In genomic region chr22:46794067-46794466, GRCh38 we compare ENCODE assay signal across 18 cellular contexts. TPM values are rescaled to one million over a fixed set of nuclear protein-coding genes. Genes with fewer than 3 reads are reported as not detected.
DNase-seq lines count a peak whose midpoint lies in the region; ATAC-seq and TF ChIP-seq lines count a peak whose summit lies in the region.
"Had no signal": no experiment of that assay in that cellular context is flagged by ENCODE, and none has a peak within 500 bp of the region (broad histone marks: within the 10 kb centered on the region; RNA-seq: fewer than 3 reads in every experiment).

No MANE protein-coding gene starts in this region.

- H3K27ac ChIP-seq in GM23248 (no peak overlapping the region), esophagus squamous epithelium (no peak overlapping the region)
- H3K27ac ChIP-seq: A549 had no signal

- H3K27ac Mint-ChIP-seq in activated naive CD4-positive, alpha-beta T cell treated with anti-CD3 and anti-CD28 coated beads, Interleukin-2, amount 10 ng/mL, durations not matched to agents 7 days and 5 days, result peak overlapping the region; percentile 67
- peak overlapping the region; percentile 22 for H3K27ac Mint-ChIP-seq in activated T-helper 17 cell treated with anti-CD3 and anti-CD28 coated beads, Interleukin-2, amount 50 U/mL, for 72 hours
- peak overlapping the region; percentile 51 for H3K27ac Mint-ChIP-seq in stimulated activated naive B cell treated with anti-CD40 and anti-IgM and Interleukin-4, amounts not matched to agents 10 μg/mL and 1 μg/mL and 100 μg/mL, for 72 hours

- TF ChIP-seq POLR2A in esophagus squamous epithelium (IDR thresholded peaks at IDR 0.05), result no peak

- intact Hi-C loops in esophagus squamous epithelium (cut with DNase I), result no loop called here

- no peak overlapping the region for H3K9ac ChIP-seq in GM23248

- H3K36me3 Mint-ChIP-seq in activated naive CD4-positive, alpha-beta T cell treated with anti-CD3 and anti-CD28 coated beads, Interleukin-2, amount 10 ng/mL, durations not matched to agents 7 days and 5 days, result peaks cover 37% of the 10 kb centered on the region
- peaks cover 89% of the 10 kb centered on the region for H3K36me3 Mint-ChIP-seq in activated T-helper 17 cell treated with anti-CD3 and anti-CD28 coated beads, Interleukin-2, amount 50 U/mL, for 72 hours (ENCODE audit: low read depth)
- peaks cover 43 to 48% of the 10 kb centered on the region in 2 donors for H3K36me3 Mint-ChIP-seq in stimulated activated naive B cell treated with anti-CD40 and anti-IgM and Interleukin-4, amounts not matched to agents 10 μg/mL and 1 μg/mL and 100 μg/mL, for 72 hours

- in situ Hi-C loops in GM23248 (cut with MboI), result no loop called here

- no peak overlapping the region for H2AFZ ChIP-seq in GM23248

- H3K36me3 ChIP-seq in GM23248 (ENCODE audit: low read depth), result no peaks in the 10 kb centered on the region
- peaks cover 17 to 69% (median 19%) of the 10 kb centered on the region in 3 donors for H3K36me3 ChIP-seq in esophagus squamous epithelium

- no peak overlapping the region for H3K4me3 Mint-ChIP-seq in activated naive CD4-positive, alpha-beta T cell treated with anti-CD3 and anti-CD28 coated beads, Interleukin-2, amount 10 ng/mL, durations not matched to agents 7 days and 5 days
- H3K4me3 Mint-ChIP-seq in activated T-helper 17 cell treated with anti-CD3 and anti-CD28 coated beads, Interleukin-2, amount 50 U/mL, for 72 hours, result no peak overlapping the region
- H3K4me3 Mint-ChIP-seq in stimulated activated naive B cell treated with anti-CD40 and anti-IgM and Interleukin-4, amounts not matched to agents 10 μg/mL and 1 μg/mL and 100 μg/mL, for 72 hours, result no peak overlapping the region

- CTCF ChIA-PET in activated naive CD4-positive, alpha-beta T cell treated with anti-CD3 and anti-CD28 coated beads, Interleukin-2, amount 10 ng/mL, durations not matched to agents 7 days and 5 days (lab: Charles Lee), result interaction anchor here (1.0 to 6.1 kb wide), 2 partner anchors 9 to 36 kb away, joined by 4 to 36 read pairs; no protein-coding TSS in a partner anchor

- no peak overlapping the region for H3K4me2 ChIP-seq in GM23248 (ENCODE audit: unreplicated experiment)
- H3K4me2 ChIP-seq: A549 had no signal

- 87 to 92% methylated on average over 11 to 12 of the region's 12 CpGs for WGBS in GM23248 (ENCODE audit: low coverage in 1 of 2, low lambda C conversion rate in 2 of 2, missing lambda C conversion rate in 2 of 2), 2 experiments
- WGBS in esophagus squamous epithelium, 2 donors, result 87% methylated on average over 5 of the region's 12 CpGs; no CpG with 5 or more reads in 1 of the 2 donors

- DNase-seq in activated naive CD4-positive, alpha-beta T cell treated with anti-CD3 and anti-CD28 coated beads, Interleukin-2, amount 10 ng/mL, durations not matched to agents 7 days and 5 days, result no peak
- no peak for DNase-seq in activated naive CD4-positive, alpha-beta T cell treated with anti-CD3 and anti-CD28 coated beads, Interleukin-2, amount 50 U/mL, for 16 hours
- DNase-seq in mesenteric fat pad (ENCODE audit: low spot score) (peak; percentile 69), GM23248 (no peak), esophagus squamous epithelium (lab: John Stamatoyannopoulos, UW) (no peak)
- DNase-seq in stimulated activated naive B cell treated with anti-CD40 and anti-IgM and Interleukin-4, amounts not matched to agents 10 μg/mL and 1 μg/mL and 100 μg/mL, for 72 hours, result no peak
- DNase-seq: KBM-7, MV-4-11, NCI-H1417, NCI-H187 treated with DMSO at 0.1 percent for 48 hours, NCI-H2227 treated with DMSO at 0.1 percent for 48 hours, NCI-H510A treated with DMSO at 0.1 percent for 48 hours, NCI-H774 had no signal

- H3K9me2 ChIP-seq in GM23248 (ENCODE audit: insufficient read depth), result no peaks in the 10 kb centered on the region

- H3K4me3 ChIP-seq in GM23248 (no peak overlapping the region), esophagus squamous epithelium (no peak overlapping the region)
- H3K4me3 ChIP-seq: A549 had no signal

- H3F3A ChIP-seq in GM23248 (ENCODE audit: insufficient read depth), result peaks cover 4% of the 10 kb centered on the region; the same call in 1 of the 2 replicates

- H4K20me1 ChIP-seq in GM23248 (ENCODE audit: insufficient read depth), result no peaks in the 10 kb centered on the region

- no peaks in the 10 kb centered on the region for H3K27me3 ChIP-seq in GM23248 (replicated peaks; ENCODE audit: insufficient read depth)
- no peaks in the 10 kb centered on the region for H3K27me3 ChIP-seq in esophagus squamous epithelium

- H3K9me3 Mint-ChIP-seq in activated naive CD4-positive, alpha-beta T cell treated with anti-CD3 and anti-CD28 coated beads, Interleukin-2, amount 10 ng/mL, durations not matched to agents 7 days and 5 days, result no peaks in the 10 kb centered on the region
- H3K9me3 Mint-ChIP-seq in activated T-helper 17 cell treated with anti-CD3 and anti-CD28 coated beads, Interleukin-2, amount 50 U/mL, for 72 hours, result no peaks in the 10 kb centered on the region
- H3K9me3 Mint-ChIP-seq in stimulated activated naive B cell treated with anti-CD40 and anti-IgM and Interleukin-4, amounts not matched to agents 10 μg/mL and 1 μg/mL and 100 μg/mL, for 72 hours, result no peaks in the 10 kb centered on the region

- TF ChIP-seq CTCF in esophagus squamous epithelium (IDR thresholded peaks at IDR 0.05), result no peak

- H3K79me2 ChIP-seq in GM23248 (ENCODE audit: insufficient read depth), result peaks cover 27% of the 10 kb centered on the region

- ATAC-seq in activated T-helper 17 cell treated with anti-CD3 and anti-CD28 coated beads, Interleukin-2, amount 50 U/mL, for 72 hours (replicated peaks), result no peak
- no peak for ATAC-seq in stimulated activated naive B cell treated with anti-CD40 and anti-IgM and Interleukin-4, amounts not matched to agents 10 μg/mL and 1 μg/mL and 100 μg/mL, for 72 hours (replicated peaks)
- no peak for ATAC-seq in esophagus mucosa
- ATAC-seq: A549, HepG2, Right ventricle myocardium inferior had no signal

- H3K9me3 ChIP-seq in GM23248 (ENCODE audit: low read depth) (no peaks in the 10 kb centered on the region), esophagus squamous epithelium (no peaks in the 10 kb centered on the region)
- H3K9me3 ChIP-seq: A549 had no signal

- H3K27me3 Mint-ChIP-seq in activated naive CD4-positive, alpha-beta T cell treated with anti-CD3 and anti-CD28 coated beads, Interleukin-2, amount 10 ng/mL, durations not matched to agents 7 days and 5 days, result no peaks in the 10 kb centered on the region
- H3K27me3 Mint-ChIP-seq in activated T-helper 17 cell treated with anti-CD3 and anti-CD28 coated beads, Interleukin-2, amount 50 U/mL, for 72 hours, result no peaks in the 10 kb centered on the region
- H3K27me3 Mint-ChIP-seq in stimulated activated naive B cell treated with anti-CD40 and anti-IgM and Interleukin-4, amounts not matched to agents 10 μg/mL and 1 μg/mL and 100 μg/mL, for 72 hours, result no peaks in the 10 kb centered on the region

- peaks cover 4% of the 10 kb centered on the region; the same call in 1 of the 2 replicates for H3K4me1 ChIP-seq in GM23248 (ENCODE audit: insufficient read depth)
- peaks cover 15 to 61% (median 25%) of the 10 kb centered on the region in 3 donors for H3K4me1 ChIP-seq in esophagus squamous epithelium

- peaks cover 45% of the 10 kb centered on the region for H3K4me1 Mint-ChIP-seq in activated naive CD4-positive, alpha-beta T cell treated with anti-CD3 and anti-CD28 coated beads, Interleukin-2, amount 10 ng/mL, durations not matched to agents 7 days and 5 days
- peaks cover 16% of the 10 kb centered on the region for H3K4me1 Mint-ChIP-seq in activated T-helper 17 cell treated with anti-CD3 and anti-CD28 coated beads, Interleukin-2, amount 50 U/mL, for 72 hours
- H3K4me1 Mint-ChIP-seq in stimulated activated naive B cell treated with anti-CD40 and anti-IgM and Interleukin-4, amounts not matched to agents 10 μg/mL and 1 μg/mL and 100 μg/mL, for 72 hours, result peaks cover 31 to 53% of the 10 kb centered on the region in 2 donors

RNA-seq across cellular contexts. Expression of gene TBC1D22A, which starts 31.6 kb away (rescaled TPM):
- total RNA-seq in activated T-helper 17 cell treated with anti-CD3 and anti-CD28 coated beads, Interleukin-2, amount 50 U/mL, for 72 hours, result 100 to 1,000 TPM in 1 of 2 donors, 10 to 100 TPM in 1; 52.4 to 108 TPM
- total RNA-seq in mesenteric fat pad (24.5 TPM), esophagus squamous epithelium (10 to 100 TPM; 15.6 to 21.7 (median 20.5) TPM), esophagus mucosa (21.4 TPM)
- total RNA-seq in GM23248 (2014; rRNA removed; shearing (Covaris generic)), result 12.3 and 13.3 TPM in 2 replicates
- 16.9 and 17.9 TPM in 2 replicates for polyA plus RNA-seq in GM23248 (2016; fragmentation: Nextera tagmentation; extraction: Ambion mirVana)

RNA-seq across cellular contexts. Expression of gene CERK, which starts 56.0 kb away (rescaled TPM):
- 100 to 1,000 TPM in 1 of 2 donors, 10 to 100 TPM in 1; 90.7 to 124 TPM for total RNA-seq in activated T-helper 17 cell treated with anti-CD3 and anti-CD28 coated beads, Interleukin-2, amount 50 U/mL, for 72 hours
- total RNA-seq in mesenteric fat pad (30.8 TPM), esophagus squamous epithelium (10 to 100 TPM; 14.6 to 34.0 (median 26.6) TPM), esophagus mucosa (21.9 TPM)
- total RNA-seq in GM23248 (2014; rRNA removed; shearing (Covaris generic)), result 45.1 and 45.4 TPM in 2 replicates
- 24.3 and 25.3 TPM in 2 replicates for polyA plus RNA-seq in GM23248 (2016; fragmentation: Nextera tagmentation; extraction: Ambion mirVana)
